7 cellular contexts compared by ENCODE assay signal in genomic region chr5:17631788-17632187, GRCh38. TPM values are rescaled to one million over a fixed set of nuclear protein-coding genes. Genes with fewer than 3 reads are reported as not detected.
"Had no signal": no experiment of that assay in that cellular context is flagged by ENCODE, and none has a peak within 500 bp of the region (broad histone marks: within the 10 kb centered on the region; RNA-seq: fewer than 3 reads in every experiment).

Gene TAF11L13, plus strand, starts transcription at chr5:17632088.

RNA-seq across cellular contexts. Expression of gene TAF11L13, which starts in this region (rescaled TPM):
- total RNA-seq: GM23248, GM23338, H1, H4, H7, H9, HFFc6 had no signal
